Comparison of ENCODE assay signal across 10 cellular contexts in genomic region chr10:101828734-101829551, GRCh38. TPM values are rescaled to one million over a fixed set of nuclear protein-coding genes. Genes with fewer than 3 reads are reported as not detected.
DNase-seq lines count a peak whose midpoint lies in the region; ATAC-seq and TF ChIP-seq lines count a peak whose summit lies in the region.
"Had no signal": no experiment of that assay in that cellular context is flagged by ENCODE, and none has a peak within 500 bp of the region (broad histone marks: within the 10 kb centered on the region; RNA-seq: fewer than 3 reads in every experiment).

No MANE protein-coding gene starts in this region.

- H3K4me1 ChIP-seq in BLaER1 treated with 17β-estradiol and CSF1 and Interleukin-3, amounts not matched to agents 10 nM and 100 nM: peaks cover 38 to 58% (median 49%) of the 10 kb centered on the region in 10 experiments
- H3K4me1 ChIP-seq in NT2/D1 (ENCODE audit: insufficient read depth, insufficient read length) (peaks cover 5% of the 10 kb centered on the region), HAP-1 (peaks cover 5% of the 10 kb centered on the region)

- DNase-seq in NT2/D1 (ENCODE audit: low read depth, low spot score): no peak
- peak; percentile 71 for DNase-seq in cardiac septum (ENCODE audit: low spot score)
- peak; percentile 65 for DNase-seq in posterior vena cava (ENCODE audit: low spot score)
- no peak for DNase-seq in omental fat pad (ENCODE audit: low spot score)
- DNase-seq in HAP-1 (ENCODE audit: low spot score in 2 of 2): no peak

- H3K9me3 ChIP-seq in BLaER1 treated with 17β-estradiol and CSF1 and Interleukin-3, amounts not matched to agents 10 nM and 100 nM (replicated peaks in 1 of 11): no peaks in the 10 kb centered on the region
- H3K9me3 ChIP-seq in NT2/D1 (ENCODE audit: insufficient read depth, low read length) (no peaks in the 10 kb centered on the region), HAP-1 (no peaks in the 10 kb centered on the region)

- no peak for ATAC-seq in GM18498 (IDR thresholded peaks at IDR 0.05; ENCODE audit: unreplicated experiment)
- ATAC-seq in omental fat pad (ENCODE audit: low FRiP score): no peak
- no peak for ATAC-seq in esophagus mucosa
- ATAC-seq: Panc1 had no signal

- H3K9ac ChIP-seq in BLaER1 treated with 17β-estradiol and CSF1 and Interleukin-3, amounts not matched to agents 10 nM and 100 nM: peak overlapping the region in 7 of 11 experiments; percentile 47 to 65 (median 49); a peak in 9 of 22 replicates
- peak overlapping the region; percentile 32 for H3K9ac ChIP-seq in NT2/D1 (ENCODE audit: insufficient read length, low read depth)

- H3K4me2 ChIP-seq in BLaER1 treated with 17β-estradiol and CSF1 and Interleukin-3, amounts not matched to agents 10 nM and 100 nM: peak overlapping the region; percentile 65 to 91 (median 70)

- in situ Hi-C loops in HAP-1 (cut with MboI; ENCODE audit: low sequenced_read_pairs): no loop called here

- peak overlapping the region in 2 of 11 experiments; percentile 46 to 57; a peak in 2 of 22 replicates for H3K27ac ChIP-seq in BLaER1 treated with 17β-estradiol and CSF1 and Interleukin-3, amounts not matched to agents 10 nM and 100 nM

- peaks cover 0 to 12% (median 6%) of the 10 kb centered on the region in 11 experiments; a peak in 13 of 22 replicates for H4K20me1 ChIP-seq in BLaER1 treated with 17β-estradiol and CSF1 and Interleukin-3, amounts not matched to agents 10 nM and 100 nM

- peaks cover 0 to 27% (median 0%) of the 10 kb centered on the region in 11 experiments; a peak in 4 of 22 replicates for H3K36me3 ChIP-seq in BLaER1 treated with 17β-estradiol and CSF1 and Interleukin-3, amounts not matched to agents 10 nM and 100 nM
- H3K36me3 ChIP-seq in NT2/D1 (ENCODE audit: insufficient read depth, insufficient read length, low read length) (no peaks in the 10 kb centered on the region), HAP-1 (replicated peaks) (no peaks in the 10 kb centered on the region)

- TF ChIP-seq CTCF in omental fat pad (IDR thresholded peaks at IDR 0.05): no peak

- H3K27me3 ChIP-seq in BLaER1 treated with 17β-estradiol and CSF1 and Interleukin-3, amounts not matched to agents 10 nM and 100 nM: no peaks in the 10 kb centered on the region
- H3K27me3 ChIP-seq in NT2/D1 (ENCODE audit: insufficient read depth, insufficient read length) (no peaks in the 10 kb centered on the region), HAP-1 (ENCODE audit: low read depth) (no peaks in the 10 kb centered on the region)

- intact Hi-C loops in cardiac septum (cut with DNase I): no loop called here
- intact Hi-C loops in posterior vena cava (cut with DNase I): no loop called here

- peak overlapping the region in 7 of 10 experiments; percentile 34 to 63 (median 43); a peak in 10 of 20 replicates for H3K4me3 ChIP-seq in BLaER1 treated with 17β-estradiol and CSF1 and Interleukin-3, amounts not matched to agents 10 nM and 100 nM
- H3K4me3 ChIP-seq in NT2/D1 (ENCODE audit: insufficient read length, low read depth) (peak overlapping the region; percentile 15), HAP-1 (no peak overlapping the region)

RNA-seq across cellular contexts. Expression of gene OGA, which starts 10.7 kb away (rescaled TPM):
- total RNA-seq in cardiac septum (77.6 TPM), posterior vena cava (100 to 1,000 TPM in 1 of 2 donors, 10 to 100 TPM in 1; 87.7 to 125 TPM), omental fat pad (100 to 1,000 TPM in 2 of 4 donors, 10 to 100 TPM in 2; 70.0 to 214 (median 127) TPM), esophagus mucosa (54.4 TPM)

RNA-seq across cellular contexts. Expression of gene KCNIP2, which starts 14.7 kb away (rescaled TPM):
- 14.9 TPM for total RNA-seq in cardiac septum
- total RNA-seq in posterior vena cava: 1 to 10 TPM; 2.3 to 2.7 TPM
- 100 to 1,000 TPM in 1 of 4 donors, 10 to 100 TPM in 3; 60.4 to 252 (median 80.3) TPM for total RNA-seq in omental fat pad
- 0.84 TPM for total RNA-seq in esophagus mucosa

RNA-seq across cellular contexts. Expression of gene NPM3, which starts 45.7 kb away (rescaled TPM):
- total RNA-seq in cardiac septum: 8.9 TPM
- total RNA-seq in posterior vena cava: 10 to 100 TPM; 19.1 to 21.1 TPM
- 10 to 100 TPM; 25.0 to 31.1 (median 27.7) TPM for total RNA-seq in omental fat pad
- total RNA-seq in esophagus mucosa: 70.2 TPM

RNA-seq across cellular contexts. Expression of gene FGF8, which starts 53.0 kb away (rescaled TPM):
- total RNA-seq in cardiac septum: not detected
- not detected for total RNA-seq in posterior vena cava
- total RNA-seq in omental fat pad: 1 to 10 TPM in 1 of 4 donors, not detected in 3; 1.0 TPM
- total RNA-seq in esophagus mucosa: not detected
- total RNA-seq: activated naive CD4-positive, alpha-beta T cell treated with anti-CD3 and anti-CD28 coated beads for 36 hours had no signal

Comparison
In these comparisons a context has a peak if more than half of its experiments do, and no peak if none do; other contexts are left out.
1. DNase-seq: peak in cardiac septum (single experiment) and posterior vena cava (single experiment); none in NT2/D1 (single experiment), omental fat pad (single experiment) and HAP-1 (0 of 2).